8 cellular contexts compared by ENCODE assay signal in the genomic region with DNA sequence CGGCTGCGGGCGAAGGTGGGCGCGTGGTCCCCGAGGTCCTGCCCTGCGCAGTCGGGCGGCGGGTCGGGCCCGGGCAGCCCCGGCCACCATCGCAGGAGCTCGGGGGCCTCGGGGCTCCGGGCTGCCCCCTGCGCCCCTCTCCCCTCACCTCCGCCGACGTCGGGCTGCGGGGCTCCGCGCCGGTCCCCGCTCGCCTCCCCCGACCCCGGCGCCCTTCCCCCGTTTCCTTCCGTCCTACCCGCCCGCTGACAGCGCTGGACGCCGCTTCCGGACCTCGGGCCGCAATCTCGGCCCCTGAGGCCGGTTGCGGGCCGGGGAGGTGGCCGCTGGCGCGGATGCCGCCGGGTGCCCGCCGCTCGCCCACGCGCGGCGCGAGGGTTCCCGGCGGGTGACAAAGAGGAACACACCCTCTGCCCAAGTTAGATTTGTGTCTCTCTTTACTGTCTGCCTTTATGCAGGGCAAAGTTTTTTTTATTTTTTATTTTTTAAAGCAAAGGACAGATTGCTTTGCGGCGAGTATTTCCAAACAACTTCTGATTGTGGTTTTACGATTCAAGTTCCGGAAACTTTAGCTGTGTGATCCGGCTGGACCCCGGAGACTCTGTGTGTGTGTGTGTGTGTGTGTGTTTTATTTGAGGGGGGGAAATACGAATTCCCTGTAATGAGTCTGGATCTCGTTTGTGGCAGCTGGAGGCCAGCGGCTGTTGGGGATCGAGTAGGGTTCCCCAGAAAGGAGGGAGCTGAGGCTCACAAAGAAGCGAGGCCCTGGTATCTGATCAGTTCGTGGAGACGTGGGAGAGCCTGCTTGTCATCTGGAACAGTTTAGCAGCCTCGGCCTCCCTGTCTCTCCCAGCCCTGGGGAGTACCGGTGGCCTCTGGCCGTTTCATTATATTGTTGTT. TPM values are rescaled to one million over a fixed set of nuclear protein-coding genes. Genes with fewer than 3 reads are reported as not detected.
DNase-seq lines count a peak whose midpoint lies in the region; ATAC-seq and TF ChIP-seq lines count a peak whose summit lies in the region.

No MANE protein-coding gene starts in this region.

- peak overlapping the region; percentile 65 for H3K27ac ChIP-seq in psoas muscle

- TF ChIP-seq CTCF in psoas muscle (IDR thresholded peaks at IDR 0.05): no peak

- WGBS in psoas muscle, 3 donors: 2 to 8% (median 5%) methylated on average over 33 to 76 of the region's 76 CpGs

- H3K36me3 Mint-ChIP-seq in activated CD4-positive, alpha-beta memory T cell treated with anti-CD3 and anti-CD28 coated beads, Interleukin-2, amount 10 ng/mL, durations not matched to agents 7 days and 5 days (ENCODE audit: low read depth): no peaks in the 10 kb centered on the region

- H3K4me3 Mint-ChIP-seq in activated CD4-positive, alpha-beta memory T cell treated with anti-CD3 and anti-CD28 coated beads, Interleukin-2, amount 10 ng/mL, durations not matched to agents 7 days and 5 days: peak overlapping the region; percentile 48

- H3K4me1 Mint-ChIP-seq in activated CD4-positive, alpha-beta memory T cell treated with anti-CD3 and anti-CD28 coated beads, Interleukin-2, amount 10 ng/mL, durations not matched to agents 7 days and 5 days: peaks cover 11% of the 10 kb centered on the region

- no peaks in the 10 kb centered on the region for H3K9me3 Mint-ChIP-seq in activated CD4-positive, alpha-beta memory T cell treated with anti-CD3 and anti-CD28 coated beads, Interleukin-2, amount 10 ng/mL, durations not matched to agents 7 days and 5 days

- no peaks in the 10 kb centered on the region for H3K36me3 ChIP-seq in psoas muscle (ENCODE audit: insufficient read depth in 1 of 2, low read depth in 1 of 2)

- no peaks in the 10 kb centered on the region for H3K9me3 ChIP-seq in psoas muscle

- H3K4me3 ChIP-seq in psoas muscle: peak overlapping the region; percentile 75

- H3K27ac Mint-ChIP-seq in activated CD4-positive, alpha-beta memory T cell treated with anti-CD3 and anti-CD28 coated beads, Interleukin-2, amount 10 ng/mL, durations not matched to agents 7 days and 5 days: no peak overlapping the region

- intact Hi-C loops in left cardiac atrium (cut with DNase I): no loop called here
- intact Hi-C loops in psoas muscle (cut with DNase I): loop anchor here in 1 of 2 donors (10.0 kb wide), 2 partner anchors 251 to 531 kb away; no protein-coding TSS in a partner anchor

- DNase-seq in NCI-H2171 treated with DMSO at 0.1 percent for 48 hours (lab: John Stamatoyannopoulos, UW) (peak; percentile 21), NCI-H2171 (lab: John Stamatoyannopoulos, UW) (no peak), left cardiac atrium (peak; percentile 39), psoas muscle (peak; percentile 34 to 60), ecto neural progenitor cell (ENCODE audit: low spot score) (no peak)
- no peak for DNase-seq in activated CD4-positive, alpha-beta memory T cell treated with anti-CD3 and anti-CD28 coated beads, Interleukin-2, amount 10 ng/mL, durations not matched to agents 7 days and 5 days

- peaks cover 0 to 16% (median 0%) of the 10 kb centered on the region in 3 donors for H3K27me3 ChIP-seq in psoas muscle (ENCODE audit: insufficient read depth in 3 of 3, low read length in 2 of 3)

- CTCF ChIA-PET in activated CD4-positive, alpha-beta memory T cell treated with anti-CD3 and anti-CD28 coated beads, Interleukin-2, amount 10 ng/mL, durations not matched to agents 7 days and 5 days (lab: Charles Lee): no interaction called here

- peaks cover 9% of the 10 kb centered on the region for H3K4me1 ChIP-seq in psoas muscle

- peak; percentile 12 for ATAC-seq in HG02981 (IDR thresholded peaks at IDR 0.05; ENCODE audit: unreplicated experiment)
- ATAC-seq in left cardiac atrium: peak; percentile 18 to 20
- ATAC-seq in psoas muscle: peak in 3 of 4 donors; percentile 9 to 39 (median 29)
- no peak for ATAC-seq in HG03565 (IDR thresholded peaks at IDR 0.05; ENCODE audit: unreplicated experiment)

- POLR2A ChIA-PET in activated CD4-positive, alpha-beta memory T cell treated with anti-CD3 and anti-CD28 coated beads, Interleukin-2, amount 10 ng/mL, durations not matched to agents 7 days and 5 days (lab: Charles Lee): no interaction called here

- peaks cover 60% of the 10 kb centered on the region for H3K27me3 Mint-ChIP-seq in activated CD4-positive, alpha-beta memory T cell treated with anti-CD3 and anti-CD28 coated beads, Interleukin-2, amount 10 ng/mL, durations not matched to agents 7 days and 5 days

RNA-seq across cellular contexts. Expression of a gene that starts 1.0 kb away (rescaled TPM):
- under 1 TPM; 0.50 to 0.75 TPM for total RNA-seq in activated CD4-positive, alpha-beta memory T cell treated with anti-CD3 and anti-CD28 coated beads, Interleukin-2, amount 10 ng/mL, durations not matched to agents 7 days and 5 days
- total RNA-seq in left cardiac atrium (10 to 100 TPM; 23.7 to 26.3 TPM), psoas muscle (10 to 100 TPM in 3 of 4 donors, 1 to 10 TPM in 1; 9.2 to 19.4 (median 13.0) TPM)
- polyA plus RNA-seq in psoas muscle: 1 to 10 TPM; 5.7 to 7.5 (median 6.0) TPM

RNA-seq across cellular contexts. Expression of a gene that starts 33.2 kb away (rescaled TPM):
- total RNA-seq in activated CD4-positive, alpha-beta memory T cell treated with anti-CD3 and anti-CD28 coated beads, Interleukin-2, amount 10 ng/mL, durations not matched to agents 7 days and 5 days: not detected
- not detected for total RNA-seq in left cardiac atrium
- not detected for total RNA-seq in psoas muscle
- not detected for polyA plus RNA-seq in psoas muscle

Comparison
In these comparisons a context has a peak if more than half of its experiments do, and no peak if none do; other contexts are left out.
1. DNase-seq: peak in NCI-H2171 treated with DMSO at 0.1 percent for 48 hours (single experiment), left cardiac atrium (single experiment) and psoas muscle (2 of 2); none in NCI-H2171 (single experiment), activated CD4-positive, alpha-beta memory T cell treated with anti-CD3 and anti-CD28 coated beads, Interleukin-2, amount 10 ng/mL, durations not matched to agents 7 days and 5 days (single experiment) and ecto neural progenitor cell (single experiment).
2. RNA of a gene that starts 1.0 kb away (total RNA-seq): 23.7 to 26.3 TPM in left cardiac atrium and 9.2 to 19.4 TPM in psoas muscle; 0.50 to 0.75 TPM in activated CD4-positive, alpha-beta memory T cell treated with anti-CD3 and anti-CD28 coated beads, Interleukin-2, amount 10 ng/mL, durations not matched to agents 7 days and 5 days; every median in the first group is over 4 times any median in the second.